Comparison of ENCODE assay signal across 12 cellular contexts in genomic region chr7:732556-732955, GRCh38. TPM values are rescaled to one million over a fixed set of nuclear protein-coding genes. Genes with fewer than 3 reads are reported as not detected.
DNase-seq lines count a peak whose midpoint lies in the region; ATAC-seq and TF ChIP-seq lines count a peak whose summit lies in the region.
"Had no signal": no experiment of that assay in that cellular context is flagged by ENCODE, and none has a peak within 500 bp of the region (broad histone marks: within the 10 kb centered on the region; RNA-seq: fewer than 3 reads in every experiment).

No MANE protein-coding gene starts in this region.

- ATAC-seq in body of pancreas: no peak
- ATAC-seq: sciatic nerve had no signal

- H3K4me1 ChIP-seq in body of pancreas: peaks cover 23% of the 10 kb centered on the region
- H3K4me1 ChIP-seq in neuronal stem cell (ENCODE audit: control insufficient read depth in 2 of 2, insufficient read depth in 1 of 2, low read depth in 1 of 2, low read length in 2 of 2): peaks cover 6 to 9% of the 10 kb centered on the region in 2 donors

- H3K27me3 ChIP-seq in body of pancreas: no peaks in the 10 kb centered on the region
- no peaks in the 10 kb centered on the region for H3K27me3 ChIP-seq in neuronal stem cell (ENCODE audit: control insufficient read depth in 3 of 3, insufficient read depth in 3 of 3, low read depth in 1 of 3, low read length in 3 of 3)
- H3K27me3 ChIP-seq: ovary had no signal

- H4K8ac ChIP-seq in neuronal stem cell (ENCODE audit: low read depth, low read length): no peak overlapping the region

- H3K18ac ChIP-seq in neuronal stem cell (ENCODE audit: low read length): no peak overlapping the region

- no peak overlapping the region for H3K14ac ChIP-seq in neuronal stem cell (ENCODE audit: low read length)

- H2BK12ac ChIP-seq in neuronal stem cell (ENCODE audit: low read length): no peak overlapping the region

- TF ChIP-seq CTCF in C4-2B (conservative IDR thresholded peaks at IDR 0.05) (no peak), body of pancreas (IDR thresholded peaks at IDR 0.05) (no peak)

- H3K23ac ChIP-seq in neuronal stem cell (ENCODE audit: low read depth, low read length, poor library complexity): peak overlapping the region; percentile 81

- H2AK5ac ChIP-seq in neuronal stem cell (ENCODE audit: low read depth, low read length): no peak overlapping the region

- H3K36me3 ChIP-seq in body of pancreas (replicated peaks in 1 of 2; ENCODE audit: insufficient read depth in 1 of 2, low read depth in 2 of 2) (no peaks in the 10 kb centered on the region), neuronal stem cell (replicated peaks in 1 of 2; ENCODE audit: control insufficient read depth in 2 of 2, insufficient read depth in 2 of 2, low read length in 2 of 2) (peaks cover 34 to 71% of the 10 kb centered on the region in 2 donors)
- H3K36me3 ChIP-seq: ovary had no signal

- peaks cover 23% of the 10 kb centered on the region for H3K79me1 ChIP-seq in neuronal stem cell (ENCODE audit: low read depth, low read length)

- no peak overlapping the region for H2AFZ ChIP-seq in neuronal stem cell (ENCODE audit: low read length)

- no peak overlapping the region for H3K4me3 ChIP-seq in body of pancreas
- H3K4me3 ChIP-seq in neuronal stem cell (ENCODE audit: low read length in 2 of 2): no peak overlapping the region
- H3K4me3 ChIP-seq: ovary had no signal

- TF ChIP-seq POLR2A in body of pancreas (IDR thresholded peaks at IDR 0.05): no peak

- no peak overlapping the region for H2BK5ac ChIP-seq in neuronal stem cell (ENCODE audit: low read length)

- 55 to 61% methylated on average over 3 of the region's 3 CpGs for WGBS in body of pancreas, 2 donors
- no CpG with 5 or more reads among the region's 3 CpGs for WGBS in neuronal stem cell (ENCODE audit: extremely low coverage in 2 of 2, insufficient read length in 2 of 2, insufficient replicate concordance in 1 of 2), 2 donors

- H4K91ac ChIP-seq in neuronal stem cell (ENCODE audit: low read depth, low read length, poor library complexity): no peak overlapping the region

- H3K4me2 ChIP-seq in neuronal stem cell (ENCODE audit: insufficient read depth, low read length, poor library complexity, severe bottlenecking): no peak overlapping the region

- DNase-seq in NCI-H2029 treated with DMSO at 0.1 percent for 48 hours (lab: John Stamatoyannopoulos, UW): peak; percentile 92
- no peak for DNase-seq in NCI-H2029 (lab: John Stamatoyannopoulos, UW)
- DNase-seq in body of pancreas: no peak
- no peak for DNase-seq in neuronal stem cell (ENCODE audit: low spot score)
- DNase-seq in HCEC 1CT: no peak
- DNase-seq in retina: no peak
- DNase-seq in C1 segment of cervical spinal cord (lab: John Stamatoyannopoulos, UW): no peak
- DNase-seq: HFFc6; stimulated activated CD8-positive, alpha-beta memory T cell treated with anti-CD3 and anti-CD28 coated beads, Interleukin-4, amount 100 ng/mL, for 48 hours had no signal

- H3K9ac ChIP-seq in neuronal stem cell (ENCODE audit: low read depth, low read length, poor library complexity): no peak overlapping the region

- no peaks in the 10 kb centered on the region for H3K9me3 ChIP-seq in body of pancreas
- peaks cover 12 to 22% of the 10 kb centered on the region in 2 donors for H3K9me3 ChIP-seq in neuronal stem cell (replicated peaks in 1 of 2; ENCODE audit: control insufficient read depth in 2 of 2, insufficient read depth in 1 of 2, low read depth in 1 of 2, low read length in 2 of 2)
- H3K9me3 ChIP-seq: ovary had no signal

- intact Hi-C loops in body of pancreas (cut with DNase I): loop anchor here (5.0 kb wide), 1 partner anchor 415 kb away; no protein-coding TSS in a partner anchor

- no peak overlapping the region for H3K4ac ChIP-seq in neuronal stem cell (ENCODE audit: low read length)

- H2BK15ac ChIP-seq in neuronal stem cell (ENCODE audit: low read length): no peak overlapping the region

- H2BK120ac ChIP-seq in neuronal stem cell (ENCODE audit: low read depth, low read length): no peak overlapping the region

- H3K27ac ChIP-seq in C4-2B: 0 out of 2 replicates have a peak overlapping the region, but pooled peaks have one; percentile 5
- H3K27ac ChIP-seq in body of pancreas: peak overlapping the region; percentile 1 to 64 (median 18)
- H3K27ac ChIP-seq in neuronal stem cell (replicated peaks; ENCODE audit: low read length): no peak overlapping the region
- H3K27ac ChIP-seq: ovary had no signal

RNA-seq across cellular contexts. Expression of gene PRKAR1B, which starts 5.5 kb away (rescaled TPM):
- 1 to 10 TPM; 2.0 to 3.4 TPM for total RNA-seq in body of pancreas
- 14.0 TPM for polyA plus RNA-seq in neuronal stem cell (2013, experiment 1 of 2)
- polyA plus RNA-seq in neuronal stem cell (2013, experiment 2 of 2): 12.9 TPM

RNA-seq across cellular contexts. Expression of gene DNAAF5, which starts 6.1 kb away (rescaled TPM):
- 10 to 100 TPM; 17.9 to 46.5 TPM for total RNA-seq in body of pancreas
- 26.4 TPM for polyA plus RNA-seq in neuronal stem cell (2013, experiment 1 of 2)
- 26.5 TPM for polyA plus RNA-seq in neuronal stem cell (2013, experiment 2 of 2)
